In the genomic region with DNA sequence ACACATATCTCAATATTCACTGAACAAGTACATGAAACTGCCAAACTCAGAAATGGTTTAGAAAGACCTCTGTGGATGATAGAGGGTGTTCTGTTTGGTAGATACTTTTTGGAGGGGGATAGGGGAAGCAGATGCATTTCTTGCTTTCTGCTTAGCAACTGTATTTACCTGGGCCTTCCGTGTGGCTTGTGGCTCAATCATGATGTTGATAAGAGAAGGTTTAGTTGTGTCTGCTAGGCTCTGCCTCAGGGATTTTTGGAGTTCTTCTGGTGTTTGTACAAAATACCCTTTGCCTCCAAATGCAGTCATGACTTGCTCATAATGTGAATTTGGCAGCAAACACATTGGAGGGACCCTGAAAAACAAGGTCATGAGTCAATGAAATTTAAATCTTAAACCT, we compare ENCODE assay signal across 23 cellular contexts.
"Had no signal": no experiment of that assay in that cellular context is flagged by ENCODE, and none has a peak within 500 bp of the region (broad histone marks: within the 10 kb centered on the region; RNA-seq: fewer than 3 reads in every experiment).

No MANE protein-coding gene starts in this region.

- H3K9ac ChIP-seq: SK-N-SH had no signal

- H3K9me3 Mint-ChIP-seq: activated CD4-positive, alpha-beta T cell treated with anti-CD3 and anti-CD28 coated beads, Interleukin-2, amount 10 ng/mL, durations not matched to agents 7 days and 5 days; activated T-cell treated with anti-CD3 and anti-CD28 coated beads, Interleukin-2, amount 50 U/mL, for 72 hours; nephron; T-cell had no signal

- H3K4me3 Mint-ChIP-seq: activated CD4-positive, alpha-beta T cell treated with anti-CD3 and anti-CD28 coated beads, Interleukin-2, amount 10 ng/mL, durations not matched to agents 7 days and 5 days; activated T-cell treated with anti-CD3 and anti-CD28 coated beads, Interleukin-2, amount 50 U/mL, for 72 hours; nephron; T-cell had no signal

- H3K27ac Mint-ChIP-seq: activated CD4-positive, alpha-beta T cell treated with anti-CD3 and anti-CD28 coated beads, Interleukin-2, amount 10 ng/mL, durations not matched to agents 7 days and 5 days; activated T-cell treated with anti-CD3 and anti-CD28 coated beads, Interleukin-2, amount 50 U/mL, for 72 hours; nephron had no signal

- H3K4me1 Mint-ChIP-seq: nephron had no signal

- H3K4me3 ChIP-seq: breast epithelium, coronary artery, gastrocnemius medialis, heart left ventricle, transverse colon had no signal

- H3K27ac ChIP-seq: breast epithelium, coronary artery, gastrocnemius medialis, heart left ventricle had no signal

- DNase-seq: activated CD4-positive, alpha-beta T cell treated with anti-CD3 and anti-CD28 coated beads, Interleukin-2, amount 10 ng/mL, durations not matched to agents 7 days and 5 days; activated CD4-positive, CD25-positive, alpha-beta regulatory T cell; activated CD8-positive, alpha-beta memory T cell treated with anti-CD3 and anti-CD28 coated beads, Interleukin-2, amount 50 U/mL, for 4 hours; activated naive CD4-positive, alpha-beta T cell; activated T-cell treated with anti-CD3 and anti-CD28 coated beads, Interleukin-2, amount 50 U/mL, for 72 hours; gastrocnemius medialis; heart left ventricle; kidney glomerular epithelial cell; nucleus accumbens; posterior cingulate gyrus; retina; SK-N-SH; stimulated activated CD4-positive, alpha-beta T cell treated with anti-CD3 and anti-CD28 coated beads, Interleukin-12 subunit alpha, Interleukin-12 subunit beta, amount 100 ng/mL, for 4 hours; stimulated activated CD4-positive, alpha-beta T cell treated with anti-CD3 and anti-CD28 coated beads, Interleukin-1b, Interleukin-23, amount 100 ng/mL, for 48 hours; stimulated activated CD8-positive, alpha-beta memory T cell treated with anti-CD3 and anti-CD28 coated beads, Interleukin-4, amount 100 ng/mL, for 48 hours; stimulated activated naive CD4-positive, alpha-beta T cell treated with Interleukin-2 at 50 U/mL for 16 hours; substantia nigra; T-cell; T-helper 9 cell; transverse colon had no signal

- ATAC-seq: activated T-cell treated with anti-CD3 and anti-CD28 coated beads, Interleukin-2, amount 50 U/mL, for 72 hours; gastrocnemius medialis; heart left ventricle; T-cell had no signal

- H3K27me3 Mint-ChIP-seq: activated CD4-positive, alpha-beta T cell treated with anti-CD3 and anti-CD28 coated beads, Interleukin-2, amount 10 ng/mL, durations not matched to agents 7 days and 5 days; T-cell had no signal

- H3K9me3 ChIP-seq: breast epithelium, gastrocnemius medialis, heart left ventricle, SK-N-SH, transverse colon had no signal

- H3K4me1 ChIP-seq: breast epithelium, gastrocnemius medialis, heart left ventricle had no signal

- H3K4me2 ChIP-seq: SK-N-SH had no signal

- H3K27me3 ChIP-seq: breast epithelium, gastrocnemius medialis, heart left ventricle, transverse colon had no signal
